ENCODE assay signal across 9 cellular contexts in genomic region chr6:70371454-70372105, GRCh38. TPM values are rescaled to one million over a fixed set of nuclear protein-coding genes. Genes with fewer than 3 reads are reported as not detected.
A peak's percentile ranks its signal among the peaks of the same experiment; 100 is the strongest.
DNase-seq lines count a peak whose midpoint lies in the region; ATAC-seq and TF ChIP-seq lines count a peak whose summit lies in the region.
"Had no signal": no experiment of that assay in that cellular context is flagged by ENCODE, and none has a peak within 500 bp of the region (broad histone marks: within the 10 kb centered on the region; RNA-seq: fewer than 3 reads in every experiment).

No MANE protein-coding gene starts in this region.

- H3K4me1 Mint-ChIP-seq in immature natural killer cell, result no peaks in the 10 kb centered on the region

- peaks cover 1 to 8% (median 6%) of the 10 kb centered on the region in 3 donors for H3K27me3 Mint-ChIP-seq in immature natural killer cell (ENCODE audit: low read depth in 3 of 3)

- no peaks in the 10 kb centered on the region for H3K4me1 ChIP-seq in tibial nerve

- no peak overlapping the region for H3K4me3 Mint-ChIP-seq in immature natural killer cell
- H3K4me3 Mint-ChIP-seq: activated naive CD4-positive, alpha-beta T cell treated with anti-CD3 and anti-CD28 coated beads, Interleukin-2, amount 50 U/mL, for 24 hours had no signal

- H3K9me3 ChIP-seq in tibial nerve, result no peaks in the 10 kb centered on the region

- no peaks in the 10 kb centered on the region for H3K27me3 ChIP-seq in tibial nerve

- H3K36me3 ChIP-seq in tibial nerve, result no peaks in the 10 kb centered on the region

- WGBS in tibial nerve, 2 donors, result 11% methylated on average over 1 of the region's 1 CpG

- no peak overlapping the region for H3K27ac ChIP-seq in tibial nerve

- no peaks in the 10 kb centered on the region for H3K9me3 Mint-ChIP-seq in immature natural killer cell
- H3K9me3 Mint-ChIP-seq: activated naive CD4-positive, alpha-beta T cell treated with anti-CD3 and anti-CD28 coated beads, Interleukin-2, amount 50 U/mL, for 24 hours had no signal

- no peak overlapping the region for H3K27ac Mint-ChIP-seq in immature natural killer cell
- H3K27ac Mint-ChIP-seq: activated naive CD4-positive, alpha-beta T cell treated with anti-CD3 and anti-CD28 coated beads, Interleukin-2, amount 50 U/mL, for 24 hours had no signal

- no peak for TF ChIP-seq EP300 in tibial nerve (IDR thresholded peaks at IDR 0.05)

- no peak overlapping the region for H3K4me3 ChIP-seq in tibial nerve

- ATAC-seq in activated CD4-positive, CD25-positive, alpha-beta regulatory T cell treated with anti-CD3 and anti-CD28 coated beads, Interleukin-2, amount 50 U/mL, for 24 hours, result peak; percentile 41 to 55
- peak; percentile 53 for ATAC-seq in HG03135 (IDR thresholded peaks at IDR 0.05; ENCODE audit: unreplicated experiment)

- no peak for DNase-seq in activated CD4-positive, CD25-positive, alpha-beta regulatory T cell treated with anti-CD3 and anti-CD28 coated beads, Interleukin-2, amount 50 U/mL, for 72 hours
- DNase-seq in NCI-H345 (lab: John Stamatoyannopoulos, UW) (peak; percentile 82), amniotic stem cell (lab: John Stamatoyannopoulos, UW) (peak; percentile 75), immature natural killer cell (peak; percentile 8 to 45 (median 23)), tibial nerve (ENCODE audit: low spot score in 2 of 2) (no peak)
- no peak for DNase-seq in activated T-cell treated with anti-CD3 and anti-CD28 coated beads, Interleukin-2, amount 50 U/mL, for 48 hours

- no peak for TF ChIP-seq POLR2A in tibial nerve (IDR thresholded peaks at IDR 0.05)

- no peaks in the 10 kb centered on the region for H3K36me3 Mint-ChIP-seq in immature natural killer cell
- H3K36me3 Mint-ChIP-seq: activated naive CD4-positive, alpha-beta T cell treated with anti-CD3 and anti-CD28 coated beads, Interleukin-2, amount 50 U/mL, for 24 hours had no signal

- peak; percentile 47 to 64 (median 62) for TF ChIP-seq CTCF in tibial nerve (IDR thresholded peaks at IDR 0.05)

RNA-seq across cellular contexts. Expression of gene FAM135A, which starts 41.7 kb away (rescaled TPM):
- 1 to 10 TPM in 2 of 3 donors, not detected in 1; 2.1 to 2.5 TPM for polyA plus RNA-seq in immature natural killer cell
- 10 to 100 TPM; 23.7 to 30.8 (median 27.3) TPM for total RNA-seq in tibial nerve

Comparison
In these comparisons a context has a peak if more than half of its experiments do, and no peak if none do; other contexts are left out.
1. DNase-seq: peak in NCI-H345 (single experiment), amniotic stem cell (single experiment) and immature natural killer cell (3 of 3); none in activated CD4-positive, CD25-positive, alpha-beta regulatory T cell treated with anti-CD3 and anti-CD28 coated beads, Interleukin-2, amount 50 U/mL, for 72 hours (single experiment), tibial nerve (0 of 2) and activated T-cell treated with anti-CD3 and anti-CD28 coated beads, Interleukin-2, amount 50 U/mL, for 48 hours (0 of 2).